Comparison of ENCODE assay signal across 24 cellular contexts in genomic region chr9:101324245-101324804, GRCh38.
"Had no signal": no experiment of that assay in that cellular context is flagged by ENCODE, and none has a peak within 500 bp of the region (broad histone marks: within the 10 kb centered on the region; RNA-seq: fewer than 3 reads in every experiment).

No MANE protein-coding gene starts in this region.

- H3K27me3 ChIP-seq: dorsolateral prefrontal cortex, neural progenitor cell, stomach, transverse colon had no signal

- H3K4me3 Mint-ChIP-seq: central memory CD8-positive, alpha-beta T cell; memory B cell; mesothelial cell of epicardium; natural killer cell; neural progenitor cell; stimulated activated naive B cell treated with anti-CD40 and anti-IgM and Interleukin-4, amounts not matched to agents 10 μg/mL and 1 μg/mL and 100 μg/mL, for 72 hours had no signal

- H3K27ac Mint-ChIP-seq: memory B cell; mesothelial cell of epicardium; natural killer cell; stimulated activated naive B cell treated with anti-CD40 and anti-IgM and Interleukin-4, amounts not matched to agents 10 μg/mL and 1 μg/mL and 100 μg/mL, for 72 hours had no signal

- FAIRE-seq: frontal cortex had no signal

- H3K4me1 Mint-ChIP-seq: central memory CD8-positive, alpha-beta T cell; memory B cell; natural killer cell; neural progenitor cell; stimulated activated naive B cell treated with anti-CD40 and anti-IgM and Interleukin-4, amounts not matched to agents 10 μg/mL and 1 μg/mL and 100 μg/mL, for 72 hours had no signal

- DNase-seq: cortex of kidney; dorsolateral prefrontal cortex; effector CD8-positive, alpha-beta T cell; heart left ventricle; hypothalamus; islet precursor cell; natural killer cell; occipital lobe; psoas muscle; retina; stimulated activated CD4-positive, alpha-beta T cell treated with anti-CD3 and anti-CD28 coated beads, Interleukin-2, amount 100 ng/mL, for 24 hours; stimulated activated CD4-positive, alpha-beta T cell treated with anti-CD3 and anti-CD28 coated beads, Interleukin-4, amount 100 ng/mL, for 4 hours; stimulated activated naive B cell treated with anti-CD40 and anti-IgM and Interleukin-4, amounts not matched to agents 10 μg/mL and 1 μg/mL and 100 μg/mL, for 72 hours; stomach; substantia nigra; transverse colon had no signal

- H3K27ac ChIP-seq: heart left ventricle, neural progenitor cell, parathyroid adenoma, psoas muscle, thoracic aorta, transverse colon had no signal

- ATAC-seq: heart left ventricle; natural killer cell; psoas muscle; sciatic nerve; stimulated activated naive B cell treated with anti-CD40 and anti-IgM and Interleukin-4, amounts not matched to agents 10 μg/mL and 1 μg/mL and 100 μg/mL, for 72 hours had no signal

- H3K4me3 ChIP-seq: dorsolateral prefrontal cortex, heart left ventricle, neural progenitor cell, psoas muscle, stomach, thoracic aorta, transverse colon had no signal

- H3K36me3 Mint-ChIP-seq: memory B cell; mesothelial cell of epicardium; natural killer cell; neural progenitor cell; stimulated activated naive B cell treated with anti-CD40 and anti-IgM and Interleukin-4, amounts not matched to agents 10 μg/mL and 1 μg/mL and 100 μg/mL, for 72 hours had no signal

- H3K9ac ChIP-seq: neural progenitor cell, parathyroid adenoma had no signal

- H3K4me1 ChIP-seq: heart left ventricle, neural progenitor cell, parathyroid adenoma, psoas muscle had no signal

- H3K9me3 ChIP-seq: psoas muscle, thoracic aorta, transverse colon had no signal

- H3K4me2 ChIP-seq: neural progenitor cell had no signal

- H3K36me3 ChIP-seq: heart left ventricle, neural progenitor cell, stomach, thoracic aorta, transverse colon had no signal
